34 cellular contexts compared by ENCODE assay signal in genomic region chr1:187228790-187229189, GRCh38.
"Had no signal": no experiment of that assay in that cellular context is flagged by ENCODE, and none has a peak within 500 bp of the region (broad histone marks: within the 10 kb centered on the region; RNA-seq: fewer than 3 reads in every experiment).

No MANE protein-coding gene starts in this region.

- DNase-seq: activated effector memory CD4-positive, alpha-beta T cell treated with anti-CD3 and anti-CD28 coated beads, Interleukin-2, amount 50 U/mL, for 16 hours; activated effector memory CD4-positive, alpha-beta T cell treated with Interleukin-2 at 50 U/mL for 16 hours; activated gamma-delta T cell; activated gamma-delta T cell treated with Interleukin-2 at 50 U/mL for 16 hours; activated naive CD4-positive, alpha-beta T cell; activated naive CD4-positive, alpha-beta T cell treated with anti-CD3 and anti-CD28 coated beads for 36 hours; activated naive CD4-positive, alpha-beta T cell treated with anti-CD3 and anti-CD28 coated beads, Interleukin-2, amount 10 ng/mL, durations not matched to agents 7 days and 5 days; activated naive CD4-positive, alpha-beta T cell treated with anti-CD3 and anti-CD28 coated beads, Interleukin-2, amount 50 U/mL, for 16 hours; activated naive CD4-positive, alpha-beta T cell treated with Interleukin-2 at 50 U/mL for 16 hours; activated naive CD8-positive, alpha-beta T cell treated with anti-CD3 and anti-CD28 coated beads for 36 hours; activated naive CD8-positive, alpha-beta T cell treated with anti-CD3 and anti-CD28 coated beads, Interleukin-2, amount 10 ng/mL, durations not matched to agents 7 days and 5 days; activated naive CD8-positive, alpha-beta T cell treated with anti-CD3 and anti-CD28 coated beads, Interleukin-2, amount 50 U/mL, for 24 hours; activated T-cell treated with anti-CD3 and anti-CD28 coated beads, Interleukin-2, amount 50 U/mL, for 1 hour; activated T-cell treated with anti-CD3 and anti-CD28 coated beads, Interleukin-2, amount 50 U/mL, for 24 hours; activated T-cell treated with anti-CD3 and anti-CD28 coated beads, Interleukin-2, amount 50 U/mL, for 4 hours; activated T-cell treated with anti-CD3 and anti-CD28 coated beads, Interleukin-2, amount 50 U/mL, for 48 hours; activated T-cell treated with anti-CD3 and anti-CD28 coated beads, Interleukin-2, amount 50 U/mL, for 72 hours; adrenal gland; amniotic stem cell; amygdala; anterior cingulate cortex; aorta; body of pancreas; brain microvascular endothelial cell; caudate nucleus; central memory CD4-positive, alpha-beta T cell; cerebellar nuclear complex had no signal

- H3K9me3 ChIP-seq: adrenal gland, ascending aorta, body of pancreas, breast epithelium had no signal

- H3K27ac ChIP-seq: adrenal gland, ascending aorta, body of pancreas, brain microvascular endothelial cell, breast epithelium had no signal

- FAIRE-seq: astrocyte, bronchial epithelial cell had no signal

- ATAC-seq: activated naive CD4-positive, alpha-beta T cell treated with anti-CD3 and anti-CD28 coated beads, Interleukin-2, amount 50 U/mL, for 72 hours; activated naive CD8-positive, alpha-beta T cell treated with anti-CD3 and anti-CD28 coated beads, Interleukin-2, amount 50 U/mL, for 24 hours; activated T-cell treated with anti-CD3 and anti-CD28 coated beads, Interleukin-2, amount 50 U/mL, for 4 hours; activated T-cell treated with anti-CD3 and anti-CD28 coated beads, Interleukin-2, amount 50 U/mL, for 72 hours; activated T-helper 17 cell treated with anti-CD3 and anti-CD28 coated beads, Interleukin-2, amount 50 U/mL, for 72 hours; body of pancreas had no signal

- H3K4me3 ChIP-seq: adrenal gland, ascending aorta, body of pancreas, breast epithelium, cardiac muscle cell had no signal

- H3K27me3 ChIP-seq: adrenal gland, ascending aorta, body of pancreas, brain microvascular endothelial cell, breast epithelium, cardiac muscle cell had no signal

- H3K36me3 ChIP-seq: adrenal gland, ascending aorta, brain microvascular endothelial cell, breast epithelium, cardiac muscle cell had no signal

- H3K4me1 ChIP-seq: adrenal gland, ascending aorta, body of pancreas, breast epithelium had no signal
